Comparison of ENCODE assay signal across 21 cellular contexts in genomic region chr17:21530311-21530710, GRCh38.
"Had no signal": no experiment of that assay in that cellular context is flagged by ENCODE, and none has a peak within 500 bp of the region (broad histone marks: within the 10 kb centered on the region; RNA-seq: fewer than 3 reads in every experiment).

No MANE protein-coding gene starts in this region.

- H3K4me3 Mint-ChIP-seq: activated CD4-positive, alpha-beta memory T cell treated with anti-CD3 and anti-CD28 coated beads, Interleukin-2, amount 10 ng/mL, durations not matched to agents 7 days and 5 days; activated CD4-positive, alpha-beta T cell treated with anti-CD3 and anti-CD28 coated beads, Interleukin-2, amount 10 ng/mL, durations not matched to agents 7 days and 5 days; activated T-cell treated with anti-CD3 and anti-CD28 coated beads, Interleukin-2, amount 50 U/mL, for 72 hours; naive B cell; nephron progenitor cell had no signal

- H3K4me1 ChIP-seq: body of pancreas, foreskin keratinocyte, right atrium auricular region, testis, transverse colon had no signal

- H3K27ac ChIP-seq: body of pancreas, foreskin keratinocyte, right atrium auricular region, spleen, testis, transverse colon had no signal

- H3K27me3 ChIP-seq: body of pancreas, foreskin keratinocyte, right atrium auricular region, spleen, testis, transverse colon had no signal

- H3K4me3 ChIP-seq: body of pancreas, right atrium auricular region, spleen, testis, transverse colon had no signal

- H3K4me1 Mint-ChIP-seq: naive B cell, nephron progenitor cell had no signal

- H3K27me3 Mint-ChIP-seq: activated CD4-positive, alpha-beta T cell treated with anti-CD3 and anti-CD28 coated beads, Interleukin-2, amount 10 ng/mL, durations not matched to agents 7 days and 5 days had no signal

- ATAC-seq: activated naive CD4-positive, alpha-beta T cell treated with anti-CD3 and anti-CD28 coated beads, Interleukin-2, amount 50 U/mL, for 72 hours; activated T-cell treated with anti-CD3 and anti-CD28 coated beads, Interleukin-2, amount 50 U/mL, for 72 hours; body of pancreas; foreskin keratinocyte; left cardiac atrium had no signal

- DNase-seq: activated CD4-positive, alpha-beta memory T cell treated with anti-CD3 and anti-CD28 coated beads, Interleukin-2, amount 10 ng/mL, durations not matched to agents 7 days and 5 days; activated CD4-positive, alpha-beta T cell treated with anti-CD3 and anti-CD28 coated beads for 1 hour; activated CD4-positive, alpha-beta T cell treated with anti-CD3 and anti-CD28 coated beads, Interleukin-2, amount 10 ng/mL, durations not matched to agents 7 days and 5 days; activated naive CD4-positive, alpha-beta T cell; activated T-cell treated with anti-CD3 and anti-CD28 coated beads, Interleukin-2, amount 50 U/mL, for 72 hours; anterior cingulate cortex; body of pancreas; effector memory CD4-positive, alpha-beta T cell; foreskin keratinocyte; left cardiac atrium; mammary epithelial cell; naive B cell; nephron progenitor cell; nucleus accumbens; spleen; stimulated activated naive CD4-positive, alpha-beta T cell treated with Interleukin-2 at 50 U/mL for 16 hours; T-helper 2 cell; testis; transverse colon had no signal

- H3K9me3 Mint-ChIP-seq: activated CD4-positive, alpha-beta memory T cell treated with anti-CD3 and anti-CD28 coated beads, Interleukin-2, amount 10 ng/mL, durations not matched to agents 7 days and 5 days; activated CD4-positive, alpha-beta T cell treated with anti-CD3 and anti-CD28 coated beads, Interleukin-2, amount 10 ng/mL, durations not matched to agents 7 days and 5 days; activated naive CD4-positive, alpha-beta T cell treated with anti-CD3 and anti-CD28 coated beads, Interleukin-2, amount 50 U/mL, for 72 hours; activated T-cell treated with anti-CD3 and anti-CD28 coated beads, Interleukin-2, amount 50 U/mL, for 72 hours; naive B cell had no signal

- H3K27ac Mint-ChIP-seq: activated CD4-positive, alpha-beta memory T cell treated with anti-CD3 and anti-CD28 coated beads, Interleukin-2, amount 10 ng/mL, durations not matched to agents 7 days and 5 days; activated CD4-positive, alpha-beta T cell treated with anti-CD3 and anti-CD28 coated beads, Interleukin-2, amount 10 ng/mL, durations not matched to agents 7 days and 5 days; activated naive CD4-positive, alpha-beta T cell treated with anti-CD3 and anti-CD28 coated beads, Interleukin-2, amount 50 U/mL, for 72 hours; activated T-cell treated with anti-CD3 and anti-CD28 coated beads, Interleukin-2, amount 50 U/mL, for 72 hours; nephron progenitor cell had no signal

- H3K9me3 ChIP-seq: body of pancreas, right atrium auricular region, spleen, testis, transverse colon had no signal
